17 cellular contexts compared by ENCODE assay signal in the genomic region with DNA sequence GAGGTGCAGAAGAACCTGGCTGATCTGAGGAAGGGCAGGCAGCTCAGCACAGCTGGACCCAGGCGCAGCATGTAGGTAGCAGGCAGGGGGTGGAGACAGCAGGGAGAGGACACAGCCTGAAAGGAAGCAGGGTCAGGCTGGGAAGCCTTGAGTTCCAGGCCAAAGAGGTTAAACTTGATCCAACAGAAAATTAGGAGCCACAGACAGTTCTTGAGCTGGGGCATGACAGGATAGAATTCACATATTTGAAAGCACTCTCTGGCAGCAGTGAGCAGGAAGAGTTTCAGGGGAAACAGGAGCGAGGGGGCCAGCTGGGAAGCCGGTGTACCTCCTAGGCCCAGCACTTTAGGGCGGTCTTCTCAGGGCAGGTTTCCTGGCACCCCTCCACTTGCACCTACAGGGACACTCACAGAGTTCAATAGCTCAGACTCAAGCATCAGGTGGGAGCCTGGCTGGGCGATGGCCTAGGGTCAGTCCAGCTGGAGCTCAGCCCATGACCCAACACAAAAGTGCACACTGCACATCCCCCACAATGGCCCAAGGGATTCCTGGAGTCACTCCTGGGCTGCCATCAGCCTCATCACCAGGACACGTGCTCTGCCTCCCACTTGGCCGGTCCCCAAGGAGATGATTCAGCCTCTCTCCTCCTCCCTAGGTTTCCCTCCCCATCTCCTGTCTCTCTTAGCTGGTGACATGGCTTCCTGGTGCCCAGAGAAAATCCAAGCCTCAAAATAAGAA. TPM values are rescaled to one million over a fixed set of nuclear protein-coding genes. Genes with fewer than 3 reads are reported as not detected.
DNase-seq lines count a peak whose midpoint lies in the region; ATAC-seq, FAIRE-seq and TF ChIP-seq lines count a peak whose summit lies in the region.
"Had no signal": no experiment of that assay in that cellular context is flagged by ENCODE, and none has a peak within 500 bp of the region (broad histone marks: within the 10 kb centered on the region; RNA-seq: fewer than 3 reads in every experiment).

No MANE protein-coding gene starts in this region.

- H3K36me3 ChIP-seq in keratinocyte (ENCODE audit: control insufficient read depth in 2 of 2, extremely low read depth in 1 of 2, insufficient read depth in 2 of 2, low read length in 2 of 2) (no peaks in the 10 kb centered on the region), aorta (ENCODE audit: control insufficient read depth in 1 of 2, insufficient read depth in 2 of 2, low read length in 1 of 2) (no peaks in the 10 kb centered on the region)
- no peaks in the 10 kb centered on the region for H3K36me3 ChIP-seq in naive thymus-derived CD4-positive, alpha-beta T cell (ENCODE audit: control insufficient read depth in 2 of 3, insufficient read depth in 3 of 3, low read length in 3 of 3)

- no peaks in the 10 kb centered on the region for H3K9me3 Mint-ChIP-seq in naive thymus-derived CD4-positive, alpha-beta T cell
- H3K9me3 Mint-ChIP-seq: stimulated activated naive B cell treated with anti-CD40 and anti-IgM and Interleukin-4, amounts not matched to agents 10 μg/mL and 1 μg/mL and 100 μg/mL, for 72 hours had no signal

- CTCF ChIA-PET in naive thymus-derived CD4-positive, alpha-beta T cell (lab: Charles Lee), result no interaction called here

- peak overlapping the region; percentile 88 for H2AFZ ChIP-seq in keratinocyte (ENCODE audit: control insufficient read depth, low read length)

- H3K27me3 ChIP-seq in keratinocyte (ENCODE audit: control insufficient read depth, extremely low read depth, insufficient read depth, low read length) (no peaks in the 10 kb centered on the region), aorta (ENCODE audit: control insufficient read depth in 1 of 2, insufficient read depth in 2 of 2, low read length in 1 of 2) (no peaks in the 10 kb centered on the region)
- peaks cover 0 to 4% of the 10 kb centered on the region in 2 donors for H3K27me3 ChIP-seq in naive thymus-derived CD4-positive, alpha-beta T cell (ENCODE audit: control insufficient read depth in 2 of 2, insufficient read depth in 2 of 2, low read length in 2 of 2)

- H3K4me3 Mint-ChIP-seq in naive thymus-derived CD4-positive, alpha-beta T cell, result no peak overlapping the region
- H3K4me3 Mint-ChIP-seq: activated naive CD8-positive, alpha-beta T cell; B cell; stimulated activated naive B cell treated with anti-CD40 and anti-IgM and Interleukin-4, amounts not matched to agents 10 μg/mL and 1 μg/mL and 100 μg/mL, for 72 hours had no signal

- in situ Hi-C loops in G401 (cut with HindIII; ENCODE audit: low sequenced_read_pairs), result no loop called here

- peaks cover 0 to 1% (median 0%) of the 10 kb centered on the region in 5 donors for H3K27me3 Mint-ChIP-seq in naive thymus-derived CD4-positive, alpha-beta T cell
- H3K27me3 Mint-ChIP-seq: activated naive CD8-positive, alpha-beta T cell had no signal

- H3K4me1 ChIP-seq in keratinocyte (ENCODE audit: control insufficient read depth, extremely low read depth, insufficient read depth, low read length), result peaks cover 25% of the 10 kb centered on the region
- no peaks in the 10 kb centered on the region for H3K4me1 ChIP-seq in aorta (ENCODE audit: control insufficient read depth in 1 of 2, insufficient read depth in 2 of 2, low read length in 2 of 2)
- H3K4me1 ChIP-seq in naive thymus-derived CD4-positive, alpha-beta T cell (ENCODE audit: control insufficient read depth in 2 of 2, insufficient read depth in 2 of 2, low read length in 2 of 2), result no peaks in the 10 kb centered on the region

- POLR2A ChIA-PET in naive thymus-derived CD4-positive, alpha-beta T cell (lab: Charles Lee), result no interaction called here

- FAIRE-seq in keratinocyte (lab: Jason Lieb, UNC), result no peak
- FAIRE-seq: GM12891 had no signal

- H4K20me1 ChIP-seq in keratinocyte (ENCODE audit: control insufficient read depth, extremely low read depth, insufficient read depth, low read length), result no peaks in the 10 kb centered on the region

- dilution Hi-C loops in keratinocyte (cut with MboI; ENCODE audit: extremely low pct_ligation_motif_present, low sequenced_read_pairs), result no loop called here

- 79 to 85% methylated on average over 7 of the region's 7 CpGs for WGBS in aorta, 2 donors

- H3K9me3 ChIP-seq in keratinocyte (ENCODE audit: control insufficient read depth, low read depth, low read length) (no peaks in the 10 kb centered on the region), aorta (ENCODE audit: control insufficient read depth, low read length) (no peaks in the 10 kb centered on the region)
- no peaks in the 10 kb centered on the region for H3K9me3 ChIP-seq in naive thymus-derived CD4-positive, alpha-beta T cell (ENCODE audit: control insufficient read depth in 2 of 3, low read length in 3 of 3)

- intact Hi-C loops in left cardiac atrium (cut with DNase I), result loop anchor here (10.0 kb wide), 3 partner anchors 346 to 1816 kb away; a partner anchor contains a TSS
- intact Hi-C loops in Right ventricle myocardium inferior (cut with DNase I), result loop anchor here (10.0 kb wide), 1 partner anchor 346 kb away; no protein-coding TSS in a partner anchor
- intact Hi-C loops in aorta (cut with DNase I), result loop anchor here in 1 of 2 donors (10.0 kb wide), 1 partner anchor 996 kb away; no protein-coding TSS in a partner anchor
- intact Hi-C loops in naive thymus-derived CD4-positive, alpha-beta T cell (cut with micrococcal nuclease), result loop anchor here in 1 of 2 donors (10.0 kb wide), 1 partner anchor 316 kb away; no protein-coding TSS in a partner anchor

- TF ChIP-seq CTCF in keratinocyte (optimal IDR thresholded peaks at IDR 0.05 in 1 of 3, IDR thresholded peaks at IDR 0.05 in 1 of 3, conservative IDR thresholded peaks at IDR 0.05 in 1 of 3; ENCODE audit: extremely low read depth in 1 of 3, insufficient read depth in 2 of 3, low read length in 3 of 3), result no peak

- no peak overlapping the region for H3K9ac ChIP-seq in keratinocyte (ENCODE audit: control insufficient read depth, extremely low read depth, insufficient read depth, low read length)

- H3K27ac ChIP-seq in keratinocyte (ENCODE audit: control insufficient read depth, insufficient read depth, low read length) (peak overlapping the region; percentile 23), aorta (ENCODE audit: low read depth in 1 of 2, low read length in 2 of 2) (no peak overlapping the region)
- no peak overlapping the region for H3K27ac ChIP-seq in naive thymus-derived CD4-positive, alpha-beta T cell (ENCODE audit: low read depth, low read length)

- DNase-seq in left cardiac atrium (no peak), Right ventricle myocardium inferior (ENCODE audit: missing footprints) (no peak), amniotic stem cell (lab: John Stamatoyannopoulos, UW) (peak; percentile 38), keratinocyte (ENCODE audit: low read depth, low spot score) (no peak), aorta (peak; percentile 62 to 78), NCI-H524 (lab: John Stamatoyannopoulos, UW) (no peak), G401 (ENCODE audit: low spot score) (no peak)
- no peak for DNase-seq in naive thymus-derived CD4-positive, alpha-beta T cell
- DNase-seq: activated CD4-positive, alpha-beta T cell treated with anti-CD3 and anti-CD28 coated beads for 4 hours; mesendoderm; OCI-M1; stimulated activated CD4-positive, alpha-beta T cell treated with anti-CD3 and anti-CD28 coated beads, Interleukin-12 subunit alpha, Interleukin-12 subunit beta, amount 100 ng/mL, for 4 hours; stimulated activated naive B cell treated with anti-CD40 and anti-IgM and Interleukin-4, amounts not matched to agents 10 μg/mL and 1 μg/mL and 100 μg/mL, for 72 hours had no signal

- H3K79me2 ChIP-seq in keratinocyte (ENCODE audit: control insufficient read depth, insufficient read depth, low read length), result no peaks in the 10 kb centered on the region

- peak overlapping the region; percentile 65 for H3K4me2 ChIP-seq in keratinocyte (ENCODE audit: control insufficient read depth, extremely low read depth, insufficient read depth, low read depth, low read length)

- H3K4me3 ChIP-seq in keratinocyte (ENCODE audit: control insufficient read depth in 2 of 3, extremely low read depth in 1 of 3, insufficient read depth in 2 of 3, low read depth in 1 of 3, low read length in 3 of 3) (no peak overlapping the region), aorta (ENCODE audit: low read length in 2 of 2) (no peak overlapping the region)
- H3K4me3 ChIP-seq in naive thymus-derived CD4-positive, alpha-beta T cell (ENCODE audit: low read length), result no peak overlapping the region

- H3K9me1 ChIP-seq in keratinocyte (ENCODE audit: control insufficient read depth, extremely low read depth, insufficient read depth, low read length), result no peaks in the 10 kb centered on the region

- no peaks in the 10 kb centered on the region for H3K36me3 Mint-ChIP-seq in naive thymus-derived CD4-positive, alpha-beta T cell
- H3K36me3 Mint-ChIP-seq: activated naive CD8-positive, alpha-beta T cell; stimulated activated naive B cell treated with anti-CD40 and anti-IgM and Interleukin-4, amounts not matched to agents 10 μg/mL and 1 μg/mL and 100 μg/mL, for 72 hours had no signal

- ATAC-seq in left cardiac atrium (peak; percentile 38 to 78), Right ventricle myocardium inferior (no peak), aorta (ENCODE audit: low FRiP score) (no peak)
- ATAC-seq in naive thymus-derived CD4-positive, alpha-beta T cell, result no peak
- ATAC-seq: stimulated activated naive B cell treated with anti-CD40 and anti-IgM and Interleukin-4, amounts not matched to agents 10 μg/mL and 1 μg/mL and 100 μg/mL, for 72 hours had no signal

- no peak overlapping the region for H3K27ac Mint-ChIP-seq in naive thymus-derived CD4-positive, alpha-beta T cell
- H3K27ac Mint-ChIP-seq: activated naive CD8-positive, alpha-beta T cell; B cell; stimulated activated naive B cell treated with anti-CD40 and anti-IgM and Interleukin-4, amounts not matched to agents 10 μg/mL and 1 μg/mL and 100 μg/mL, for 72 hours had no signal

- H3K4me1 Mint-ChIP-seq in naive thymus-derived CD4-positive, alpha-beta T cell, result no peaks in the 10 kb centered on the region
- H3K4me1 Mint-ChIP-seq: B cell; stimulated activated naive B cell treated with anti-CD40 and anti-IgM and Interleukin-4, amounts not matched to agents 10 μg/mL and 1 μg/mL and 100 μg/mL, for 72 hours had no signal

RNA-seq across cellular contexts. Expression of a gene that starts 22.7 kb away (rescaled TPM):
- not detected for total RNA-seq in left cardiac atrium
- total RNA-seq in Right ventricle myocardium inferior, result not detected
- 0.05 to 0.13 TPM in 2 of 3 replicates, not detected in the other for polyA plus RNA-seq in keratinocyte
- not detected for polyA plus RNA-seq in keratinocyte (2011; ENCODE audit: low read depth)
- 0.01 and 0.08 TPM in 2 replicates for polyA plus RNA-seq in keratinocyte (2011; cell fraction: cytosol; rRNA removed)
- polyA plus RNA-seq in keratinocyte (2011; cell fraction: nucleus; rRNA removed), result 0.08 and 0.45 TPM in 2 replicates
- 0.06 TPM in 1 of 2 replicates, not detected in the other for polyA plus RNA-seq in keratinocyte (2012; ENCODE audit: low replicate concordance)
- 1.3 TPM in 1 of 3 replicates, not detected in the others for polyA minus RNA-seq in keratinocyte
- polyA minus RNA-seq in keratinocyte (2011; cell fraction: cytosol; rRNA and poly(A)+ RNA removed), result not detected
- polyA minus RNA-seq in keratinocyte (2011; cell fraction: nucleus; rRNA and poly(A)+ RNA removed), result not detected in 2 replicates
- under 1 TPM in 1 of 2 donors, not detected in 1; 0.42 TPM for total RNA-seq in aorta
- polyA plus RNA-seq in aorta, result not detected
- total RNA-seq in naive thymus-derived CD4-positive, alpha-beta T cell, result 1 to 10 TPM in 2 of 5 experiments, under 1 TPM in 3; 0.08 to 3.6 (median 0.22) TPM
- polyA plus RNA-seq in naive thymus-derived CD4-positive, alpha-beta T cell, result not detected
- 1.2 TPM in 1 of 2 replicates, not detected in the other for total RNA-seq in G401 (2014; rRNA removed; shearing (Covaris generic))
- total RNA-seq: epithelial cell of proximal tubule had no signal

RNA-seq across cellular contexts. Expression of a gene that starts 56.9 kb away (rescaled TPM):
- total RNA-seq in left cardiac atrium (10 to 100 TPM; 44.7 to 68.1 TPM), Right ventricle myocardium inferior (31.5 TPM), aorta (100 to 1,000 TPM; 114 to 116 TPM)
- polyA plus RNA-seq in keratinocyte (0.18 to 0.40 TPM (median 0.25 TPM) in 3 replicates), aorta (100 to 1,000 TPM in 1 of 2 donors, 10 to 100 TPM in 1; 18.0 to 122 TPM)
- 0.37 TPM for polyA plus RNA-seq in keratinocyte (2011; ENCODE audit: low read depth)
- polyA plus RNA-seq in keratinocyte (2011; cell fraction: cytosol; rRNA removed), result 0.13 and 0.16 TPM in 2 replicates
- polyA plus RNA-seq in keratinocyte (2011; cell fraction: nucleus; rRNA removed), result 0.15 TPM in 1 of 2 replicates, not detected in the other
- polyA plus RNA-seq in keratinocyte (2012; ENCODE audit: low replicate concordance), result 0.15 and 0.68 TPM in 2 replicates
- 0.76 to 2.1 TPM in 2 of 3 replicates, not detected in the other for polyA minus RNA-seq in keratinocyte
- not detected for polyA minus RNA-seq in keratinocyte (2011; cell fraction: cytosol; rRNA and poly(A)+ RNA removed)
- polyA minus RNA-seq in keratinocyte (2011; cell fraction: nucleus; rRNA and poly(A)+ RNA removed), result not detected in 2 replicates
- 100 to 1,000 TPM; 464 to 783 (median 647) TPM for total RNA-seq in naive thymus-derived CD4-positive, alpha-beta T cell
- polyA plus RNA-seq in naive thymus-derived CD4-positive, alpha-beta T cell, result 100 to 1,000 TPM; 551 to 556 TPM
- total RNA-seq in G401 (2014; rRNA removed; shearing (Covaris generic)), result 0.18 TPM in 1 of 2 replicates, not detected in the other

Comparison
In these comparisons a context has a peak if more than half of its experiments do, and no peak if none do; other contexts are left out.
1. ATAC-seq: peak in left cardiac atrium (2 of 2); none in Right ventricle myocardium inferior (single experiment), aorta (single experiment) and naive thymus-derived CD4-positive, alpha-beta T cell (single experiment).
2. DNase-seq: peak in amniotic stem cell (single experiment) and aorta (2 of 2); none in left cardiac atrium (single experiment), Right ventricle myocardium inferior (single experiment), keratinocyte (single experiment), NCI-H524 (0 of 2), naive thymus-derived CD4-positive, alpha-beta T cell (0 of 9) and G401 (single experiment).
3. RNA of a gene that starts 56.9 kb away (total RNA-seq): 464 to 783 TPM in naive thymus-derived CD4-positive, alpha-beta T cell, 114 to 116 TPM in aorta, 44.7 to 68.1 TPM in left cardiac atrium and 31.5 TPM in Right ventricle myocardium inferior (single experiment); 0.18 TPM in G401; every median in the first group is over 10 times any median in the second.